In the genomic region with DNA sequence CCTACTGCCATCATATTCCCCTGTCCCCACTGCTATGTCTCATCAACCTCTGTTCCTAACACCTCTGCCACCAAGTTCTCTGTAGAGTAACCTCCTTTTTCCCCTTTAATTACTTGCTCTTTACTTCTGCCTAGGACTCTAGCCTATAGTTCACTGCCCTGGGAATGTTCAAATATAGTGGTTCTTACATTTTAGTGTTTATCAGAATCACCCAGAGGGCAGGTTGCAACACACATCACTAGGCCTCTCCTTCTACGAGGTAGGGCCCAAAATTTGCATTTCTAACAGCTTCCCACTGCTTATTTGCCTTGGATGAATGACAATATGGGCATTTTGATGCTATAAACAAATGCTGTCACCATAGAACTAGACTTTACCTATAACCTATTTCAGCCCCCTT, we compare ENCODE assay signal across 24 cellular contexts. TPM values are rescaled to one million over a fixed set of nuclear protein-coding genes. Genes with fewer than 3 reads are reported as not detected.
"Had no signal": no experiment of that assay in that cellular context is flagged by ENCODE, and none has a peak within 500 bp of the region (broad histone marks: within the 10 kb centered on the region; RNA-seq: fewer than 3 reads in every experiment).

No MANE protein-coding gene starts in this region.

- H3K9me3 Mint-ChIP-seq: activated CD4-positive, alpha-beta memory T cell treated with anti-CD3 and anti-CD28 coated beads for 36 hours; activated CD4-positive, alpha-beta T cell treated with anti-CD3 and anti-CD28 coated beads, Interleukin-2, amount 10 ng/mL, durations not matched to agents 7 days and 5 days; activated naive CD4-positive, alpha-beta T cell treated with anti-CD3 and anti-CD28 coated beads, Interleukin-2, amount 50 U/mL, for 72 hours; activated T-cell treated with anti-CD3 and anti-CD28 coated beads, Interleukin-2, amount 50 U/mL, for 4 hours had no signal

- ATAC-seq: activated naive CD4-positive, alpha-beta T cell treated with anti-CD3 and anti-CD28 coated beads, Interleukin-2, amount 50 U/mL, for 72 hours; activated T-cell treated with anti-CD3 and anti-CD28 coated beads, Interleukin-2, amount 50 U/mL, for 4 hours; T-helper 17 cell had no signal

- H3K4me3 Mint-ChIP-seq: activated CD4-positive, alpha-beta memory T cell treated with anti-CD3 and anti-CD28 coated beads for 36 hours; activated CD4-positive, alpha-beta T cell treated with anti-CD3 and anti-CD28 coated beads, Interleukin-2, amount 10 ng/mL, durations not matched to agents 7 days and 5 days; activated T-cell treated with anti-CD3 and anti-CD28 coated beads, Interleukin-2, amount 50 U/mL, for 4 hours; T-helper 17 cell had no signal

- H3K36me3 Mint-ChIP-seq: activated CD4-positive, alpha-beta memory T cell treated with anti-CD3 and anti-CD28 coated beads for 36 hours; activated naive CD4-positive, alpha-beta T cell treated with anti-CD3 and anti-CD28 coated beads, Interleukin-2, amount 50 U/mL, for 72 hours had no signal

- DNase-seq: activated CD4-positive, alpha-beta memory T cell treated with anti-CD3 and anti-CD28 coated beads for 36 hours; activated CD4-positive, alpha-beta T cell treated with anti-CD3 and anti-CD28 coated beads, Interleukin-2, amount 10 ng/mL, durations not matched to agents 7 days and 5 days; activated CD4-positive, CD25-positive, alpha-beta regulatory T cell; activated CD8-positive, alpha-beta memory T cell treated with anti-CD3 and anti-CD28 coated beads for 24 hours; activated effector memory CD4-positive, alpha-beta T cell treated with anti-CD3 and anti-CD28 coated beads, Interleukin-2, amount 50 U/mL, for 16 hours; activated naive CD4-positive, alpha-beta T cell treated with Interleukin-2 at 50 U/mL for 16 hours; activated T-cell treated with anti-CD3 and anti-CD28 coated beads, Interleukin-2, amount 50 U/mL, for 4 hours; cerebellar nuclear complex; KG1; NCI-H1092 treated with DMSO at 0.1 percent for 48 hours; NCI-H1436; NCI-H187 treated with DMSO at 0.1 percent for 48 hours; NCI-H2081 treated with DMSO at 0.1 percent for 48 hours; NCI-H2171; NCI-H2227 treated with DMSO at 0.1 percent for 48 hours; SIG-M5; T-helper 17 cell; T-helper 9 cell had no signal

- H3K27ac Mint-ChIP-seq: activated CD4-positive, alpha-beta memory T cell treated with anti-CD3 and anti-CD28 coated beads for 36 hours; activated CD4-positive, alpha-beta T cell treated with anti-CD3 and anti-CD28 coated beads, Interleukin-2, amount 10 ng/mL, durations not matched to agents 7 days and 5 days; activated naive CD4-positive, alpha-beta T cell treated with anti-CD3 and anti-CD28 coated beads, Interleukin-2, amount 50 U/mL, for 72 hours; T-helper 17 cell had no signal

RNA-seq across cellular contexts. Expression of a gene that starts 23.2 kb away (rescaled TPM):
- total RNA-seq: T-helper 17 cell had no signal

RNA-seq across cellular contexts. Expression of a gene that starts 27.6 kb away (rescaled TPM):
- total RNA-seq: activated CD4-positive, alpha-beta memory T cell treated with anti-CD3 and anti-CD28 coated beads for 36 hours; activated CD4-positive, alpha-beta T cell treated with anti-CD3 and anti-CD28 coated beads, Interleukin-2, amount 10 ng/mL, durations not matched to agents 7 days and 5 days; activated naive CD4-positive, alpha-beta T cell treated with anti-CD3 and anti-CD28 coated beads, Interleukin-2, amount 50 U/mL, for 72 hours; activated T-cell treated with anti-CD3 and anti-CD28 coated beads, Interleukin-2, amount 50 U/mL, for 4 hours; cardiac septum; MCF 10A; NCI-H460; RPMI7951; T-helper 17 cell had no signal
- polyA plus RNA-seq: adipose tissue had no signal
